Comparison of ENCODE assay signal across 12 cellular contexts in genomic region chr5:370311-370958, GRCh38. TPM values are rescaled to one million over a fixed set of nuclear protein-coding genes. Genes with fewer than 3 reads are reported as not detected.
DNase-seq lines count a peak whose midpoint lies in the region; ATAC-seq and TF ChIP-seq lines count a peak whose summit lies in the region.
"Had no signal": no experiment of that assay in that cellular context is flagged by ENCODE, and none has a peak within 500 bp of the region (broad histone marks: within the 10 kb centered on the region; RNA-seq: fewer than 3 reads in every experiment).

No MANE protein-coding gene starts in this region.

- peak in 1 of 2 donors; percentile 7 for DNase-seq in stimulated activated naive CD8-positive, alpha-beta T cell treated with anti-CD3 and anti-CD28 coated beads, Interleukin-15, amount 100 ng/mL, for 72 hours
- no peak for DNase-seq in stimulated activated naive CD8-positive, alpha-beta T cell treated with anti-CD3 and anti-CD28 coated beads, Interleukin-15, Interleukin-2, amounts not matched to agents 100 U/mL and 50 U/mL, for 24 hours
- DNase-seq in mucosa of gallbladder (ENCODE audit: low spot score) (peak; percentile 7), HEK293T (ENCODE audit: extremely low spot score) (no peak), NK-92 (lab: John Stamatoyannopoulos, UW; ENCODE audit: unreplicated experiment) (no peak), T-helper 17 cell (no peak)
- DNase-seq: effector CD4-positive, alpha-beta T cell; immature natural killer cell; NCI-H1436 treated with DMSO at 0.1 percent for 48 hours; stimulated activated CD4-positive, alpha-beta T cell treated with anti-CD3 and anti-CD28 coated beads, Interleukin-2, amount 100 ng/mL, for 48 hours had no signal

- peak overlapping the region; percentile 83 to 100 for H3K27ac Mint-ChIP-seq in stimulated activated naive CD8-positive, alpha-beta T cell treated with anti-CD3 and anti-CD28 coated beads, Interleukin-15, amount 100 ng/mL, for 72 hours
- H3K27ac Mint-ChIP-seq in activated T-helper 17 cell treated with anti-CD3 and anti-CD28 coated beads, Interleukin-2, amount 50 U/mL, for 72 hours: peak overlapping the region; percentile 89
- no peak overlapping the region for H3K27ac Mint-ChIP-seq in T-helper 17 cell
- H3K27ac Mint-ChIP-seq: immature natural killer cell had no signal

- POLR2A ChIA-PET in HEK293T (lab: Yijun Ruan, JAX): interaction anchor here (2.0 to 2.1 kb wide), 2 partner anchors 43 to 44 kb away, joined by 9 to 11 read pairs; no protein-coding TSS in a partner anchor

- CTCF ChIA-PET in HEK293T (lab: Yijun Ruan, JAX): no interaction called here

- peak overlapping the region in 1 of 2 donors; percentile 68 for H3K4me3 Mint-ChIP-seq in stimulated activated naive CD8-positive, alpha-beta T cell treated with anti-CD3 and anti-CD28 coated beads, Interleukin-15, amount 100 ng/mL, for 72 hours
- peak overlapping the region; percentile 72 for H3K4me3 Mint-ChIP-seq in activated T-helper 17 cell treated with anti-CD3 and anti-CD28 coated beads, Interleukin-2, amount 50 U/mL, for 72 hours
- no peak overlapping the region for H3K4me3 Mint-ChIP-seq in T-helper 17 cell

- no peak for ATAC-seq in stimulated activated naive CD8-positive, alpha-beta T cell treated with anti-CD3 and anti-CD28 coated beads, Interleukin-15, amount 100 ng/mL, for 72 hours
- ATAC-seq in stimulated activated naive CD8-positive, alpha-beta T cell treated with anti-CD3 and anti-CD28 coated beads, Interleukin-15, Interleukin-2, amounts not matched to agents 100 U/mL and 50 U/mL, for 24 hours: no peak
- no peak for ATAC-seq in activated T-helper 17 cell treated with anti-CD3 and anti-CD28 coated beads, Interleukin-2, amount 50 U/mL, for 72 hours (replicated peaks)
- no peak for ATAC-seq in T-helper 17 cell
- ATAC-seq in GM19328 (IDR thresholded peaks at IDR 0.05; ENCODE audit: unreplicated experiment): no peak

- H3K27me3 Mint-ChIP-seq in stimulated activated naive CD8-positive, alpha-beta T cell treated with anti-CD3 and anti-CD28 coated beads, Interleukin-15, amount 100 ng/mL, for 72 hours: no peaks in the 10 kb centered on the region
- no peaks in the 10 kb centered on the region for H3K27me3 Mint-ChIP-seq in activated T-helper 17 cell treated with anti-CD3 and anti-CD28 coated beads, Interleukin-2, amount 50 U/mL, for 72 hours
- peaks cover 50% of the 10 kb centered on the region for H3K27me3 Mint-ChIP-seq in T-helper 17 cell

- peaks cover 51% of the 10 kb centered on the region for H3K36me3 Mint-ChIP-seq in activated T-helper 17 cell treated with anti-CD3 and anti-CD28 coated beads, Interleukin-2, amount 50 U/mL, for 72 hours (ENCODE audit: low read depth)
- no peaks in the 10 kb centered on the region for H3K36me3 Mint-ChIP-seq in T-helper 17 cell (ENCODE audit: low read depth)

- H3K9me3 Mint-ChIP-seq in stimulated activated naive CD8-positive, alpha-beta T cell treated with anti-CD3 and anti-CD28 coated beads, Interleukin-15, amount 100 ng/mL, for 72 hours: peaks cover 0 to 2% of the 10 kb centered on the region in 2 donors
- peaks cover under 1% of the 10 kb centered on the region for H3K9me3 Mint-ChIP-seq in activated T-helper 17 cell treated with anti-CD3 and anti-CD28 coated beads, Interleukin-2, amount 50 U/mL, for 72 hours

- H3K4me1 Mint-ChIP-seq in stimulated activated naive CD8-positive, alpha-beta T cell treated with anti-CD3 and anti-CD28 coated beads, Interleukin-15, amount 100 ng/mL, for 72 hours: peaks cover 83% of the 10 kb centered on the region
- H3K4me1 Mint-ChIP-seq in activated T-helper 17 cell treated with anti-CD3 and anti-CD28 coated beads, Interleukin-2, amount 50 U/mL, for 72 hours: peaks cover 15% of the 10 kb centered on the region
- peaks cover 13% of the 10 kb centered on the region for H3K4me1 Mint-ChIP-seq in T-helper 17 cell

- no peaks in the 10 kb centered on the region for H3K9me3 ChIP-seq in T-helper 17 cell (ENCODE audit: control insufficient read depth, low read length, poor library complexity, severe bottlenecking)

TF ChIP-seq in HEK293T, 16 proteins besides CTCF, POLR2A, EP300 and RAD21:
- TF ChIP-seq TARDBP (IDR thresholded peaks at IDR 0.05): no peak

RNA-seq across cellular contexts. Expression of gene AHRR, which starts 48.9 kb away (rescaled TPM):
- 10 to 100 TPM; 49.5 to 78.1 TPM for total RNA-seq in activated T-helper 17 cell treated with anti-CD3 and anti-CD28 coated beads, Interleukin-2, amount 50 U/mL, for 72 hours
- total RNA-seq in mucosa of gallbladder: 3.5 TPM
- 1 to 10 TPM in 1 of 2 donors, under 1 TPM in 1; 0.80 to 4.4 TPM for total RNA-seq in T-helper 17 cell

Comparison
In these comparisons a context has a peak if more than half of its experiments do, and no peak if none do; other contexts are left out.
1. RNA of gene AHRR, which starts 48.9 kb away (total RNA-seq): 49.5 to 78.1 TPM in activated T-helper 17 cell treated with anti-CD3 and anti-CD28 coated beads, Interleukin-2, amount 50 U/mL, for 72 hours; 0.80 to 4.4 TPM in T-helper 17 cell and 3.5 TPM in mucosa of gallbladder (single experiment); every median in the first group is over 4 times any median in the second.